ENCODE assay signal across 8 cellular contexts in genomic region chr10:102132563-102133372, GRCh38.
A peak's percentile ranks its signal among the peaks of the same experiment; 100 is the strongest.
DNase-seq lines count a peak whose midpoint lies in the region; ATAC-seq lines count a peak whose summit lies in the region.

Gene PPRC1 (plus strand): TSS chr10:102133040. CDS start chr10:102133069, 29 bp downstream.

- ATAC-seq in HG03460 (IDR thresholded peaks at IDR 0.05; ENCODE audit: unreplicated experiment), result peak; percentile 92

- peak within 1 kb of the TSS; percentile 91 for H3K27ac ChIP-seq in cingulate gyrus (ENCODE audit: low read depth, low read length)

- DNase-seq in C1 segment of cervical spinal cord (lab: John Stamatoyannopoulos, UW) (peak; percentile 75 to 99 (median 97)), GM19240 (ENCODE audit: insufficient read length, low spot score) (peak; percentile 98), NCI-H524 treated with DMSO at 0.1 percent for 48 hours (lab: John Stamatoyannopoulos, UW) (peak; percentile 79), kidney tubule cell (ENCODE audit: low spot score) (peak; percentile 99)
- peak; percentile 97 to 98 for DNase-seq in activated CD4-positive, alpha-beta T cell treated with anti-CD3 and anti-CD28 coated beads for 4 hours
- DNase-seq in stimulated activated CD4-positive, alpha-beta T cell treated with anti-CD3 and anti-CD28 coated beads, Interleukin-1b, Interleukin-23, amount 100 ng/mL, for 24 hours (ENCODE audit: low read depth in 4 of 4, low spot score in 1 of 4), result peak; percentile 87 to 95 (median 94)

Comparison
In these comparisons a context has a peak if more than half of its experiments do, and no peak if none do; other contexts are left out.
1. Peak in every context shown above with its lines: DNase-seq, ATAC-seq and H3K27ac ChIP-seq.